In the genomic region with DNA sequence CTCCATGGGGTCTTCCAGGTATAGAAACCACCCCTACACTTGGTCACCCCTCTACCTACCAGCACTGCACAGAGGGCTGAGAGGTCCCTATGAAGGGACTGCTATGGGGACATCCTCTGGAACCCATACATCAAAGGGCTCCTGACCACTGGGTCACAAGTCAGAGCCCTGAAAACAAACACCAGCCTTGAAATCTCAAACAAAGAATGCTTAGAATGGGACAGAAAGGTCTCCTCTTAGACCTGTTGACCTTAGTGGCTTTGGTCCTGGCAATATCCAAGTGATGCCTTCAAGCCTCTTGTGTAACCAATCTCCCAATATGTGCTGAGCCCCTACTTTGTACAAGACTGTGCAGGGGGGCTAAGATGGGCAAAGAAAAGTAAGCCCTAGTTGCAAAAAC, we compare ENCODE assay signal across 1 cellular context.
TF ChIP-seq lines count a peak whose summit lies in the region.

No MANE protein-coding gene starts in this region.

TF ChIP-seq in HepG2, 621 proteins besides CTCF, POLR2A, EP300 and RAD21 (continued from another document and continues in another):
- TF ChIP-seq ZNF44 (CRISPR knock-in tag; IDR thresholded peaks at IDR 0.05) = peak; percentile 74; the same call in 1 of the 2 replicates
- TF ChIP-seq MBNL3 (CRISPR knock-in tag; conservative IDR thresholded peaks at IDR 0.05) = no peak
- TF ChIP-seq SALL2 (CRISPR knock-in tag; IDR thresholded peaks at IDR 0.05) = no peak
- TF ChIP-seq ZNF3 (CRISPR knock-in tag; IDR thresholded peaks at IDR 0.05) = no peak
- no peak for TF ChIP-seq ZNF552 (CRISPR knock-in tag; IDR thresholded peaks at IDR 0.05; ENCODE audit: borderline replicate concordance)
- TF ChIP-seq, protein P1, sequence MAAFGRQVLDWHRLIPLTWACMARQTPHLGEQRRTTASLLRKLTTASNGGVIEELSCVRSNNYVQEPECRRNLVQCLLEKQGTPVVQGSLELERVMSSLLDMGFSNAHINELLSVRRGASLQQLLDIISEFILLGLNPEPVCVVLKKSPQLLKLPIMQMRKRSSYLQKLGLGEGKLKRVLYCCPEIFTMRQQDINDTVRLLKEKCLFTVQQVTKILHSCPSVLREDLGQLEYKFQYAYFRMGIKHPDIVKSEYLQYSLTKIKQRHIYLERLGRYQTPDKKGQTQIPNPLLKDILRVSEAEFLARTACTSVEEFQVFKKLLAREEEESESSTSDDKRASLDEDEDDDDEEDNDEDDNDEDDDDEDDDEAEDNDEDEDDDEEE (CRISPR knock-in tag; IDR thresholded peaks at IDR 0.05) = no peak
- TF ChIP-seq, protein P2, sequence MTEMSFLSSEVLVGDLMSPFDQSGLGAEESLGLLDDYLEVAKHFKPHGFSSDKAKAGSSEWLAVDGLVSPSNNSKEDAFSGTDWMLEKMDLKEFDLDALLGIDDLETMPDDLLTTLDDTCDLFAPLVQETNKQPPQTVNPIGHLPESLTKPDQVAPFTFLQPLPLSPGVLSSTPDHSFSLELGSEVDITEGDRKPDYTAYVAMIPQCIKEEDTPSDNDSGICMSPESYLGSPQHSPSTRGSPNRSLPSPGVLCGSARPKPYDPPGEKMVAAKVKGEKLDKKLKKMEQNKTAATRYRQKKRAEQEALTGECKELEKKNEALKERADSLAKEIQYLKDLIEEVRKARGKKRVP (CRISPR knock-in tag; IDR thresholded peaks at IDR 0.05) = no peak; a peak in 1 of 4 replicates
- TF ChIP-seq ZNF383 (CRISPR knock-in tag; IDR thresholded peaks at IDR 0.05; ENCODE audit: borderline replicate concordance) = no peak
- TF ChIP-seq, protein P3, sequence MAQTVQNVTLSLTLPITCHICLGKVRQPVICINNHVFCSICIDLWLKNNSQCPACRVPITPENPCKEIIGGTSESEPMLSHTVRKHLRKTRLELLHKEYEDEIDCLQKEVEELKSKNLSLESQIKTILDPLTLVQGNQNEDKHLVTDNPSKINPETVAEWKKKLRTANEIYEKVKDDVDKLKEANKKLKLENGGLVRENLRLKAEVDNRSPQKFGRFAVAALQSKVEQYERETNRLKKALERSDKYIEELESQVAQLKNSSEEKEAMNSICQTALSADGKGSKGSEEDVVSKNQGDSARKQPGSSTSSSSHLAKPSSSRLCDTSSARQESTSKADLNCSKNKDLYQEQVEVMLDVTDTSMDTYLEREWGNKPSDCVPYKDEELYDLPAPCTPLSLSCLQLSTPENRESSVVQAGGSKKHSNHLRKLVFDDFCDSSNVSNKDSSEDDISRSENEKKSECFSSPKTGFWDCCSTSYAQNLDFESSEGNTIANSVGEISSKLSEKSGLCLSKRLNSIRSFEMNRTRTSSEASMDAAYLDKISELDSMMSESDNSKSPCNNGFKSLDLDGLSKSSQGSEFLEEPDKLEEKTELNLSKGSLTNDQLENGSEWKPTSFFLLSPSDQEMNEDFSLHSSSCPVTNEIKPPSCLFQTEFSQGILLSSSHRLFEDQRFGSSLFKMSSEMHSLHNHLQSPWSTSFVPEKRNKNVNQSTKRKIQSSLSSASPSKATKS (CRISPR knock-in tag; IDR thresholded peaks at IDR 0.05) = no peak
- peak; percentile 99 for TF ChIP-seq NR2F2 (IDR thresholded peaks at IDR 0.05; ENCODE audit: borderline replicate concordance, low read depth)
- TF ChIP-seq ZNF737 (CRISPR knock-in tag; IDR thresholded peaks at IDR 0.05; ENCODE audit: borderline replicate concordance) = no peak
- no peak for TF ChIP-seq ZNF543 (CRISPR knock-in tag; IDR thresholded peaks at IDR 0.05)
- TF ChIP-seq HOXD1 (CRISPR knock-in tag; IDR thresholded peaks at IDR 0.05) = 0 out of 2 replicates have a peak, but pooled peaks have one; percentile 32
- TF ChIP-seq PITX1 (CRISPR knock-in tag; IDR thresholded peaks at IDR 0.05) = peak; percentile 88
- TF ChIP-seq, protein P4, sequence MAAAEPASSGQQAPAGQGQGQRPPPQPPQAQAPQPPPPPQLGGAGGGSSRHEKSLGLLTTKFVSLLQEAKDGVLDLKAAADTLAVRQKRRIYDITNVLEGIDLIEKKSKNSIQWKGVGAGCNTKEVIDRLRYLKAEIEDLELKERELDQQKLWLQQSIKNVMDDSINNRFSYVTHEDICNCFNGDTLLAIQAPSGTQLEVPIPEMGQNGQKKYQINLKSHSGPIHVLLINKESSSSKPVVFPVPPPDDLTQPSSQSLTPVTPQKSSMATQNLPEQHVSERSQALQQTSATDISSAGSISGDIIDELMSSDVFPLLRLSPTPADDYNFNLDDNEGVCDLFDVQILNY (CRISPR knock-in tag; conservative IDR thresholded peaks at IDR 0.05) = no peak
- TF ChIP-seq NONO (IDR thresholded peaks at IDR 0.05) = no peak
- peak; percentile 15; the same call in 1 of the 2 replicates for TF ChIP-seq NONO (CRISPR knock-in tag; conservative IDR thresholded peaks at IDR 0.05)
- TF ChIP-seq NFE2L2 (IDR thresholded peaks at IDR 0.05; ENCODE audit: low read length) = no peak
- TF ChIP-seq, protein P5, sequence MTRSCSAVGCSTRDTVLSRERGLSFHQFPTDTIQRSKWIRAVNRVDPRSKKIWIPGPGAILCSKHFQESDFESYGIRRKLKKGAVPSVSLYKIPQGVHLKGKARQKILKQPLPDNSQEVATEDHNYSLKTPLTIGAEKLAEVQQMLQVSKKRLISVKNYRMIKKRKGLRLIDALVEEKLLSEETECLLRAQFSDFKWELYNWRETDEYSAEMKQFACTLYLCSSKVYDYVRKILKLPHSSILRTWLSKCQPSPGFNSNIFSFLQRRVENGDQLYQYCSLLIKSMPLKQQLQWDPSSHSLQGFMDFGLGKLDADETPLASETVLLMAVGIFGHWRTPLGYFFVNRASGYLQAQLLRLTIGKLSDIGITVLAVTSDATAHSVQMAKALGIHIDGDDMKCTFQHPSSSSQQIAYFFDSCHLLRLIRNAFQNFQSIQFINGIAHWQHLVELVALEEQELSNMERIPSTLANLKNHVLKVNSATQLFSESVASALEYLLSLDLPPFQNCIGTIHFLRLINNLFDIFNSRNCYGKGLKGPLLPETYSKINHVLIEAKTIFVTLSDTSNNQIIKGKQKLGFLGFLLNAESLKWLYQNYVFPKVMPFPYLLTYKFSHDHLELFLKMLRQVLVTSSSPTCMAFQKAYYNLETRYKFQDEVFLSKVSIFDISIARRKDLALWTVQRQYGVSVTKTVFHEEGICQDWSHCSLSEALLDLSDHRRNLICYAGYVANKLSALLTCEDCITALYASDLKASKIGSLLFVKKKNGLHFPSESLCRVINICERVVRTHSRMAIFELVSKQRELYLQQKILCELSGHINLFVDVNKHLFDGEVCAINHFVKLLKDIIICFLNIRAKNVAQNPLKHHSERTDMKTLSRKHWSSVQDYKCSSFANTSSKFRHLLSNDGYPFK (CRISPR knock-in tag; IDR thresholded peaks at IDR 0.05; ENCODE audit: borderline replicate concordance) = no peak
- TF ChIP-seq GABPA (IDR thresholded peaks at IDR 0.05; ENCODE audit: low read depth, low read length) = no peak
- peak; percentile 30; the same call in 1 of the 2 replicates for TF ChIP-seq GABPA (CRISPR knock-in tag; IDR thresholded peaks at IDR 0.05; ENCODE audit: low read depth)
- TF ChIP-seq, protein P6, sequence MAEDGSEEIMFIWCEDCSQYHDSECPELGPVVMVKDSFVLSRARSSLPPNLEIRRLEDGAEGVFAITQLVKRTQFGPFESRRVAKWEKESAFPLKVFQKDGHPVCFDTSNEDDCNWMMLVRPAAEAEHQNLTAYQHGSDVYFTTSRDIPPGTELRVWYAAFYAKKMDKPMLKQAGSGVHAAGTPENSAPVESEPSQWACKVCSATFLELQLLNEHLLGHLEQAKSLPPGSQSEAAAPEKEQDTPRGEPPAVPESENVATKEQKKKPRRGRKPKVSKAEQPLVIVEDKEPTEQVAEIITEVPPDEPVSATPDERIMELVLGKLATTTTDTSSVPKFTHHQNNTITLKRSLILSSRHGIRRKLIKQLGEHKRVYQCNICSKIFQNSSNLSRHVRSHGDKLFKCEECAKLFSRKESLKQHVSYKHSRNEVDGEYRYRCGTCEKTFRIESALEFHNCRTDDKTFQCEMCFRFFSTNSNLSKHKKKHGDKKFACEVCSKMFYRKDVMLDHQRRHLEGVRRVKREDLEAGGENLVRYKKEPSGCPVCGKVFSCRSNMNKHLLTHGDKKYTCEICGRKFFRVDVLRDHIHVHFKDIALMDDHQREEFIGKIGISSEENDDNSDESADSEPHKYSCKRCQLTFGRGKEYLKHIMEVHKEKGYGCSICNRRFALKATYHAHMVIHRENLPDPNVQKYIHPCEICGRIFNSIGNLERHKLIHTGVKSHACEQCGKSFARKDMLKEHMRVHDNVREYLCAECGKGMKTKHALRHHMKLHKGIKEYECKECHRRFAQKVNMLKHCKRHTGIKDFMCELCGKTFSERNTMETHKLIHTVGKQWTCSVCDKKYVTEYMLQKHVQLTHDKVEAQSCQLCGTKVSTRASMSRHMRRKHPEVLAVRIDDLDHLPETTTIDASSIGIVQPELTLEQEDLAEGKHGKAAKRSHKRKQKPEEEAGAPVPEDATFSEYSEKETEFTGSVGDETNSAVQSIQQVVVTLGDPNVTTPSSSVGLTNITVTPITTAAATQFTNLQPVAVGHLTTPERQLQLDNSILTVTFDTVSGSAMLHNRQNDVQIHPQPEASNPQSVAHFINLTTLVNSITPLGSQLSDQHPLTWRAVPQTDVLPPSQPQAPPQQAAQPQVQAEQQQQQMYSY (CRISPR knock-in tag; IDR thresholded peaks at IDR 0.05) = no peak
- 0 out of 2 replicates have a peak, but pooled peaks have one; percentile 29 for TF ChIP-seq ZSCAN31 (CRISPR knock-in tag; IDR thresholded peaks at IDR 0.05; ENCODE audit: low read depth)
- no peak for TF ChIP-seq SNAI1 (CRISPR knock-in tag; IDR thresholded peaks at IDR 0.05; ENCODE audit: borderline replicate concordance)
- TF ChIP-seq, protein P7, sequence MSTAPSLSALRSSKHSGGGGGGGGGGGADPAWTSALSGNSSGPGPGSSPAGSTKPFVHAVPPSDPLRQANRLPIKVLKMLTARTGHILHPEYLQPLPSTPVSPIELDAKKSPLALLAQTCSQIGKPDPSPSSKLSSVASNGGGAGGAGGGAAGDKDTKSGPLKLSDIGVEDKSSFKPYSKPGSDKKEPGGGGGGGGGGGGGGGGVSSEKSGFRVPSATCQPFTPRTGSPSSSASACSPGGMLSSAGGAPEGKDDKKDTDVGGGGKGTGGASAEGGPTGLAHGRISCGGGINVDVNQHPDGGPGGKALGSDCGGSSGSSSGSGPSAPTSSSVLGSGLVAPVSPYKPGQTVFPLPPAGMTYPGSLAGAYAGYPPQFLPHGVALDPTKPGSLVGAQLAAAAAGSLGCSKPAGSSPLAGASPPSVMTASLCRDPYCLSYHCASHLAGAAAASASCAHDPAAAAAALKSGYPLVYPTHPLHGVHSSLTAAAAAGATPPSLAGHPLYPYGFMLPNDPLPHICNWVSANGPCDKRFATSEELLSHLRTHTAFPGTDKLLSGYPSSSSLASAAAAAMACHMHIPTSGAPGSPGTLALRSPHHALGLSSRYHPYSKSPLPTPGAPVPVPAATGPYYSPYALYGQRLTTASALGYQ (CRISPR knock-in tag; IDR thresholded peaks at IDR 0.05) = peak; percentile 79
- TF ChIP-seq, protein P8, sequence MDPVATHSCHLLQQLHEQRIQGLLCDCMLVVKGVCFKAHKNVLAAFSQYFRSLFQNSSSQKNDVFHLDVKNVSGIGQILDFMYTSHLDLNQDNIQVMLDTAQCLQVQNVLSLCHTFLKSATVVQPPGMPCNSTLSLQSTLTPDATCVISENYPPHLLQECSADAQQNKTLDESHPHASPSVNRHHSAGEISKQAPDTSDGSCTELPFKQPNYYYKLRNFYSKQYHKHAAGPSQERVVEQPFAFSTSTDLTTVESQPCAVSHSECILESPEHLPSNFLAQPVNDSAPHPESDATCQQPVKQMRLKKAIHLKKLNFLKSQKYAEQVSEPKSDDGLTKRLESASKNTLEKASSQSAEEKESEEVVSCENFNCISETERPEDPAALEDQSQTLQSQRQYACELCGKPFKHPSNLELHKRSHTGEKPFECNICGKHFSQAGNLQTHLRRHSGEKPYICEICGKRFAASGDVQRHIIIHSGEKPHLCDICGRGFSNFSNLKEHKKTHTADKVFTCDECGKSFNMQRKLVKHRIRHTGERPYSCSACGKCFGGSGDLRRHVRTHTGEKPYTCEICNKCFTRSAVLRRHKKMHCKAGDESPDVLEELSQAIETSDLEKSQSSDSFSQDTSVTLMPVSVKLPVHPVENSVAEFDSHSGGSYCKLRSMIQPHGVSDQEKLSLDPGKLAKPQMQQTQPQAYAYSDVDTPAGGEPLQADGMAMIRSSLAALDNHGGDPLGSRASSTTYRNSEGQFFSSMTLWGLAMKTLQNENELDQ (CRISPR knock-in tag; IDR thresholded peaks at IDR 0.05; ENCODE audit: borderline replicate concordance) = no peak
- no peak for TF ChIP-seq GTF3A (CRISPR knock-in tag; conservative IDR thresholded peaks at IDR 0.05)
- TF ChIP-seq SP5 (CRISPR knock-in tag; IDR thresholded peaks at IDR 0.05; ENCODE audit: borderline replicate concordance, low read depth) = peak; percentile 12; the same call in 1 of the 2 replicates
- no peak for TF ChIP-seq NBN (conservative IDR thresholded peaks at IDR 0.05)
- TF ChIP-seq REL (CRISPR knock-in tag; conservative IDR thresholded peaks at IDR 0.05) = no peak
- TF ChIP-seq, protein P9, sequence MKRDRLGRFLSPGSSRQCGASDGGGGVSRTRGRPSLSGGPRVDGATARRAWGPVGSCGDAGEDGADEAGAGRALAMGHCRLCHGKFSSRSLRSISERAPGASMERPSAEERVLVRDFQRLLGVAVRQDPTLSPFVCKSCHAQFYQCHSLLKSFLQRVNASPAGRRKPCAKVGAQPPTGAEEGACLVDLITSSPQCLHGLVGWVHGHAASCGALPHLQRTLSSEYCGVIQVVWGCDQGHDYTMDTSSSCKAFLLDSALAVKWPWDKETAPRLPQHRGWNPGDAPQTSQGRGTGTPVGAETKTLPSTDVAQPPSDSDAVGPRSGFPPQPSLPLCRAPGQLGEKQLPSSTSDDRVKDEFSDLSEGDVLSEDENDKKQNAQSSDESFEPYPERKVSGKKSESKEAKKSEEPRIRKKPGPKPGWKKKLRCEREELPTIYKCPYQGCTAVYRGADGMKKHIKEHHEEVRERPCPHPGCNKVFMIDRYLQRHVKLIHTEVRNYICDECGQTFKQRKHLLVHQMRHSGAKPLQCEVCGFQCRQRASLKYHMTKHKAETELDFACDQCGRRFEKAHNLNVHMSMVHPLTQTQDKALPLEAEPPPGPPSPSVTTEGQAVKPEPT (CRISPR knock-in tag; IDR thresholded peaks at IDR 0.05; ENCODE audit: low read depth) = no peak
- no peak for TF ChIP-seq MEF2D (CRISPR knock-in tag; IDR thresholded peaks at IDR 0.05)
- no peak for TF ChIP-seq ZNF235 (CRISPR knock-in tag; IDR thresholded peaks at IDR 0.05; ENCODE audit: borderline replicate concordance)
- no peak for TF ChIP-seq RORA (CRISPR knock-in tag; IDR thresholded peaks at IDR 0.05)
- no peak for TF ChIP-seq DMAP1 (CRISPR knock-in tag; IDR thresholded peaks at IDR 0.05)
- no peak for TF ChIP-seq ZNF766 (CRISPR knock-in tag; IDR thresholded peaks at IDR 0.05; ENCODE audit: borderline replicate concordance)
- no peak for TF ChIP-seq BRCA1 (CRISPR knock-in tag; IDR thresholded peaks at IDR 0.05)
- TF ChIP-seq, protein P10, sequence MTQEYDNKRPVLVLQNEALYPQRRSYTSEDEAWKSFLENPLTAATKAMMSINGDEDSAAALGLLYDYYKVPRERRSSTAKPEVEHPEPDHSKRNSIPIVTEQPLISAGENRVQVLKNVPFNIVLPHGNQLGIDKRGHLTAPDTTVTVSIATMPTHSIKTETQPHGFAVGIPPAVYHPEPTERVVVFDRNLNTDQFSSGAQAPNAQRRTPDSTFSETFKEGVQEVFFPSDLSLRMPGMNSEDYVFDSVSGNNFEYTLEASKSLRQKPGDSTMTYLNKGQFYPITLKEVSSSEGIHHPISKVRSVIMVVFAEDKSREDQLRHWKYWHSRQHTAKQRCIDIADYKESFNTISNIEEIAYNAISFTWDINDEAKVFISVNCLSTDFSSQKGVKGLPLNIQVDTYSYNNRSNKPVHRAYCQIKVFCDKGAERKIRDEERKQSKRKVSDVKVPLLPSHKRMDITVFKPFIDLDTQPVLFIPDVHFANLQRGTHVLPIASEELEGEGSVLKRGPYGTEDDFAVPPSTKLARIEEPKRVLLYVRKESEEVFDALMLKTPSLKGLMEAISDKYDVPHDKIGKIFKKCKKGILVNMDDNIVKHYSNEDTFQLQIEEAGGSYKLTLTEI (CRISPR knock-in tag; conservative IDR thresholded peaks at IDR 0.05) = no peak
- peak; percentile 61; the same call in 1 of the 2 replicates for TF ChIP-seq HOXA3 (CRISPR knock-in tag; IDR thresholded peaks at IDR 0.05)
